ENCODE assay signal across 2 cellular contexts in genomic region chr11:2166091-2166851, GRCh38.
TF ChIP-seq lines count a peak whose summit lies in the region.

No MANE protein-coding gene starts in this region.

TF ChIP-seq in GM12878, 131 proteins besides CTCF, POLR2A, EP300 and RAD21:
- TF ChIP-seq SMARCA5 (IDR thresholded peaks at IDR 0.05) (peak; percentile 73; the same call in 1 of the 2 replicates), ETV6 (conservative IDR thresholded peaks at IDR 0.05 in 1 of 2, IDR thresholded peaks at IDR 0.05 in 1 of 2; ENCODE audit: borderline replicate concordance in 1 of 2, low read depth in 1 of 2) (no peak)
TF ChIP-seq in GM12878: peak in this region for 1.

TF ChIP-seq in HepG2, 621 proteins besides CTCF, POLR2A, EP300 and RAD21:
- TF ChIP-seq STAG1 (CRISPR knock-in tag; IDR thresholded peaks at IDR 0.05): peak; percentile 64
- TF ChIP-seq, protein P1, sequence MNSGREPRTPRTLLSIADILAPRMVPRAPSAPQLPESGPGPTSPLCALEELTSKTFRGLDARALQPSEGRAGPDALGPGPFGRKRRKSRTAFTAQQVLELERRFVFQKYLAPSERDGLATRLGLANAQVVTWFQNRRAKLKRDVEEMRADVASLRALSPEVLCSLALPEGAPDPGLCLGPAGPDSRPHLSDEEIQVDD (CRISPR knock-in tag; IDR thresholded peaks at IDR 0.05; ENCODE audit: borderline replicate concordance): no peak
- no peak for TF ChIP-seq ZFP36L2 (CRISPR knock-in tag; IDR thresholded peaks at IDR 0.05)
- TF ChIP-seq PCBP1 (IDR thresholded peaks at IDR 0.05; ENCODE audit: borderline replicate concordance, low read depth, low read length): 0 out of 2 replicates have a peak, but pooled peaks have one; percentile 35
- no peak for TF ChIP-seq ZNF451 (CRISPR knock-in tag; IDR thresholded peaks at IDR 0.05)
- TF ChIP-seq ZNF160 (CRISPR knock-in tag; IDR thresholded peaks at IDR 0.05): no peak
- TF ChIP-seq ZNF850 (CRISPR knock-in tag; conservative IDR thresholded peaks at IDR 0.05): no peak
- TF ChIP-seq ZFP36 (IDR thresholded peaks at IDR 0.05; ENCODE audit: borderline replicate concordance, low read depth, low read length, partially characterized antibody): peak; percentile 98
- TF ChIP-seq MYNN (CRISPR knock-in tag; IDR thresholded peaks at IDR 0.05; ENCODE audit: low read depth): no peak
- no peak for TF ChIP-seq ARID5B (CRISPR knock-in tag; IDR thresholded peaks at IDR 0.05)
- peak; percentile 8; the same call in 1 of the 2 replicates for TF ChIP-seq GABPB1 (CRISPR knock-in tag; IDR thresholded peaks at IDR 0.05)
- no peak for TF ChIP-seq ZNF7 (CRISPR knock-in tag; IDR thresholded peaks at IDR 0.05)
- TF ChIP-seq ZNF704 (CRISPR knock-in tag; IDR thresholded peaks at IDR 0.05; ENCODE audit: borderline replicate concordance): no peak
- no peak for TF ChIP-seq ZNF775 (CRISPR knock-in tag; IDR thresholded peaks at IDR 0.05; ENCODE audit: borderline replicate concordance)
- no peak for TF ChIP-seq ZNF564 (CRISPR knock-in tag; IDR thresholded peaks at IDR 0.05)
- no peak; the same call in 1 of the 2 replicates for TF ChIP-seq ZNF768 (CRISPR knock-in tag; IDR thresholded peaks at IDR 0.05)
- no peak for TF ChIP-seq ZIK1 (CRISPR knock-in tag; IDR thresholded peaks at IDR 0.05; ENCODE audit: borderline replicate concordance, low read depth)
- no peak for TF ChIP-seq REXO4 (CRISPR knock-in tag; IDR thresholded peaks at IDR 0.05; ENCODE audit: borderline replicate concordance)
- TF ChIP-seq NBN (conservative IDR thresholded peaks at IDR 0.05): no peak
- TF ChIP-seq SNRNP70 (IDR thresholded peaks at IDR 0.05; ENCODE audit: low read depth, low read length): no peak
- 0 out of 2 replicates have a peak, but pooled peaks have one; percentile 28 for TF ChIP-seq ZBTB7B (CRISPR knock-in tag; IDR thresholded peaks at IDR 0.05)
- no peak for TF ChIP-seq TGIF2 (CRISPR knock-in tag; IDR thresholded peaks at IDR 0.05)
- TF ChIP-seq HNRNPL (IDR thresholded peaks at IDR 0.05; ENCODE audit: low read depth, low read length): no peak
- no peak for TF ChIP-seq ZNF574 (CRISPR knock-in tag; IDR thresholded peaks at IDR 0.05)
- TF ChIP-seq ZNF44 (CRISPR knock-in tag; IDR thresholded peaks at IDR 0.05): no peak
- TF ChIP-seq CENPX (CRISPR knock-in tag; IDR thresholded peaks at IDR 0.05): no peak
- no peak for TF ChIP-seq SALL1 (CRISPR knock-in tag; IDR thresholded peaks at IDR 0.05)
- no peak for TF ChIP-seq ZNF253 (CRISPR knock-in tag; IDR thresholded peaks at IDR 0.05; ENCODE audit: borderline replicate concordance)
- TF ChIP-seq, protein P2, sequence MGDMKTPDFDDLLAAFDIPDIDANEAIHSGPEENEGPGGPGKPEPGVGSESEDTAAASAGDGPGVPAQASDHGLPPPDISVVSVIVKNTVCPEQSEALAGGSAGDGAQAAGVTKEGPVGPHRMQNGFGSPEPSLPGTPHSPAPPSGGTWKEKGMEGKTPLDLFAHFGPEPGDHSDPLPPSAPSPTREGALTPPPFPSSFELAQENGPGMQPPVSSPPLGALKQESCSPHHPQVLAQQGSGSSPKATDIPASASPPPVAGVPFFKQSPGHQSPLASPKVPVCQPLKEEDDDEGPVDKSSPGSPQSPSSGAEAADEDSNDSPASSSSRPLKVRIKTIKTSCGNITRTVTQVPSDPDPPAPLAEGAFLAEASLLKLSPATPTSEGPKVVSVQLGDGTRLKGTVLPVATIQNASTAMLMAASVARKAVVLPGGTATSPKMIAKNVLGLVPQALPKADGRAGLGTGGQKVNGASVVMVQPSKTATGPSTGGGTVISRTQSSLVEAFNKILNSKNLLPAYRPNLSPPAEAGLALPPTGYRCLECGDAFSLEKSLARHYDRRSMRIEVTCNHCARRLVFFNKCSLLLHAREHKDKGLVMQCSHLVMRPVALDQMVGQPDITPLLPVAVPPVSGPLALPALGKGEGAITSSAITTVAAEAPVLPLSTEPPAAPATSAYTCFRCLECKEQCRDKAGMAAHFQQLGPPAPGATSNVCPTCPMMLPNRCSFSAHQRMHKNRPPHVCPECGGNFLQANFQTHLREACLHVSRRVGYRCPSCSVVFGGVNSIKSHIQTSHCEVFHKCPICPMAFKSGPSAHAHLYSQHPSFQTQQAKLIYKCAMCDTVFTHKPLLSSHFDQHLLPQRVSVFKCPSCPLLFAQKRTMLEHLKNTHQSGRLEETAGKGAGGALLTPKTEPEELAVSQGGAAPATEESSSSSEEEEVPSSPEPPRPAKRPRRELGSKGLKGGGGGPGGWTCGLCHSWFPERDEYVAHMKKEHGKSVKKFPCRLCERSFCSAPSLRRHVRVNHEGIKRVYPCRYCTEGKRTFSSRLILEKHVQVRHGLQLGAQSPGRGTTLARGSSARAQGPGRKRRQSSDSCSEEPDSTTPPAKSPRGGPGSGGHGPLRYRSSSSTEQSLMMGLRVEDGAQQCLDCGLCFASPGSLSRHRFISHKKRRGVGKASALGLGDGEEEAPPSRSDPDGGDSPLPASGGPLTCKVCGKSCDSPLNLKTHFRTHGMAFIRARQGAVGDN (CRISPR knock-in tag; IDR thresholded peaks at IDR 0.05): peak; percentile 22; the same call in 1 of the 2 replicates
- TF ChIP-seq POLR2AphosphoS2 (IDR thresholded peaks at IDR 0.05; ENCODE audit: low read depth, low read length): no peak
- no peak for TF ChIP-seq XRCC5 (optimal IDR thresholded peaks at IDR 0.05; ENCODE audit: low read length)
TF ChIP-seq in HepG2: peak in this region for 6.
